8 cellular contexts compared by ENCODE assay signal in the genomic region with DNA sequence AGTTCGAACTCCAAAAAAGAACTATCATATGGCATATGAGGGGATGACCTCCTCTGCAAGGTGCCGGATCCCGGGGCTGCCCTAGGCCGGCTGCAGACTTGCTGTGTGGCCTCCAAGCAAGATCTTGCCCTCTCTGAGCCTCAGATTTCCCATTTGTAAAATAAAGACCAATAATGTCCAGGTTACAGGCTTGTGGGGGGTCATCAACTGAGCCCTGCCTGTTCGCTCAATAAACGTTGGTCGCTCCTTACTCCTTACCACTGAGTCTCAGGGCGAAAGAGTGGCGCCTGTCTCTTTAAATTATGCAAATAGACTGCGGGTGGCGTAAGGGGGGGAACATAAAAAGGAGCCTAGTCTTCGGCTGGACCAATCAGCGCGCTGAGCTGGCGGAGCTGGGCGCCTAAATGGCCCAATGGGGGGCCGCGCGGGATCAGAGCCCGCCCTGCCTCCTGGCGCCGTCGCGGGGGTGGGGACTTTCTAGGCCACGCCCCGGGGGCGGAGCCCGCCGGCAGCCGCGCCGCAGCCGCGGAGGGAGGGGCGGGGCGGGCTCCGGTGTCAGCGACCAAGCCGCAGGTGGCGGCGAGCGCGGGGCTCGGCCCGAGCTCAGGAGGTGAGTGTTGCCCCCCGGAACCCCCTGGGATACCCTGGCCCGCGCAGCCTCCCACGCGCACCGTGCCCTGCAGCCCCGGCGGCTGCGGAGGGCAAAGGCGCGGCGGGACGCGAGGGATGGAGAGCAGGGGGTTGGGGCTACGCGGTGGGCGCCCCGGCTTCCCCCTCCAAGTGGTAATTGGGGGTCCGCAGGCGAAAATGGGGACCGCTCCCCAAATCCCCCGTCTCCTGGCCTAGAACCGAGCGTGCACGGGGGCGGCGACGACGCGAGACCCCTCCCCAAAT. TPM values are rescaled to one million over a fixed set of nuclear protein-coding genes. Genes with fewer than 3 reads are reported as not detected.
A peak's percentile ranks its signal among the peaks of the same experiment; 100 is the strongest.
DNase-seq lines count a peak whose midpoint lies in the region; ATAC-seq and TF ChIP-seq lines count a peak whose summit lies in the region.

No MANE protein-coding gene starts in this region.

- no peak overlapping the region for H3K9ac ChIP-seq in HUES6 (ENCODE audit: low read length)
- peak overlapping the region; percentile 80 for H3K9ac ChIP-seq in NT2/D1 (ENCODE audit: insufficient read length, low read depth)

- no peaks in the 10 kb centered on the region for H3K4me1 Mint-ChIP-seq in endothelial cell (ENCODE audit: unreplicated experiment)

- no peak for TF ChIP-seq CTCF in endothelial cell (IDR thresholded peaks at IDR 0.05; ENCODE audit: unreplicated experiment)

- WGBS in mesodermal cell (ENCODE audit: insufficient coverage in 2 of 2), 2 experiments: 9% methylated on average over 53 to 61 of the region's 75 CpGs

- peak overlapping the region; percentile 73 for H3K4me3 ChIP-seq in HUES6 (ENCODE audit: low read depth, low read length)
- peak overlapping the region; percentile 69 for H3K4me3 ChIP-seq in NT2/D1 (ENCODE audit: insufficient read length, low read depth)
- H3K4me3 ChIP-seq in mesodermal cell (ENCODE audit: extremely low read depth, insufficient read depth, low read length, poor library complexity, severe bottlenecking): peak overlapping the region; percentile 47

- no peaks in the 10 kb centered on the region for H3K9me3 ChIP-seq in HUES6 (ENCODE audit: control insufficient read depth, insufficient read depth, low read depth, low read length)
- no peaks in the 10 kb centered on the region for H3K9me3 ChIP-seq in NT2/D1 (ENCODE audit: insufficient read depth, low read length)
- no peaks in the 10 kb centered on the region for H3K9me3 ChIP-seq in mesodermal cell (ENCODE audit: control insufficient read depth, low read length)

- peaks cover 3% of the 10 kb centered on the region for H3K36me3 Mint-ChIP-seq in endothelial cell (ENCODE audit: low read depth, unreplicated experiment)

- DNase-seq in COR-L47 (lab: John Stamatoyannopoulos, UW) (peak; percentile 94), NT2/D1 (ENCODE audit: low read depth, low spot score) (peak; percentile 94), endothelial cell (ENCODE audit: low spot score) (peak; percentile 91)
- DNase-seq in activated CD8-positive, alpha-beta memory T cell treated with anti-CD3 and anti-CD28 coated beads, Interleukin-2, amount 50 U/mL, for 24 hours (ENCODE audit: extremely low read depth): peak; percentile 84
- DNase-seq in stimulated activated CD8-positive, alpha-beta memory T cell treated with anti-CD3 and anti-CD28 coated beads, Interleukin-15, amount 100 ng/mL, for 24 hours (ENCODE audit: low read depth): peak; percentile 90

- H3K36me3 ChIP-seq in HUES6 (ENCODE audit: control insufficient read depth, insufficient read depth, low read length) (no peaks in the 10 kb centered on the region), NT2/D1 (ENCODE audit: insufficient read depth, insufficient read length, low read length) (no peaks in the 10 kb centered on the region), mesodermal cell (ENCODE audit: control insufficient read depth, insufficient read depth, low read length) (no peaks in the 10 kb centered on the region)

- H3K27me3 ChIP-seq in HUES6 (ENCODE audit: control insufficient read depth, insufficient read depth, low read length) (no peaks in the 10 kb centered on the region), NT2/D1 (ENCODE audit: insufficient read depth, insufficient read length) (peaks cover 5% of the 10 kb centered on the region)

- H3K4me1 ChIP-seq in HUES6 (ENCODE audit: control insufficient read depth, insufficient read depth, low read length): peaks cover 4% of the 10 kb centered on the region; the same call in 1 of the 2 replicates
- no peaks in the 10 kb centered on the region for H3K4me1 ChIP-seq in NT2/D1 (ENCODE audit: insufficient read depth, insufficient read length)
- peaks cover 2% of the 10 kb centered on the region for H3K4me1 ChIP-seq in mesodermal cell (ENCODE audit: control insufficient read depth, insufficient read depth, low read length, poor library complexity, severe bottlenecking)

- peaks cover 9% of the 10 kb centered on the region for H3K27me3 Mint-ChIP-seq in endothelial cell (ENCODE audit: unreplicated experiment)

- H3K27ac ChIP-seq in HUES6 (ENCODE audit: low read depth, low read length) (no peak overlapping the region), mesodermal cell (ENCODE audit: low read depth, low read length, severe bottlenecking) (no peak overlapping the region)

- H3K27ac Mint-ChIP-seq in endothelial cell (ENCODE audit: unreplicated experiment): no peak overlapping the region

- peak; percentile 47 for ATAC-seq in GM21390 (IDR thresholded peaks at IDR 0.05; ENCODE audit: unreplicated experiment)

- no peak overlapping the region for H3K4me3 Mint-ChIP-seq in endothelial cell (ENCODE audit: unreplicated experiment)

- H3K9me3 Mint-ChIP-seq in endothelial cell (ENCODE audit: unreplicated experiment): no peaks in the 10 kb centered on the region

RNA-seq across cellular contexts. Expression of a gene that starts 3.8 kb away (rescaled TPM):
- 2.7 TPM for total RNA-seq in endothelial cell (ENCODE audit: unreplicated experiment)
- 9.0 TPM for polyA plus RNA-seq in mesodermal cell (2013, experiment 1 of 2)
- 6.3 TPM for polyA plus RNA-seq in mesodermal cell (2013, experiment 2 of 2)

RNA-seq across cellular contexts. Expression of a gene that starts 28.2 kb away (rescaled TPM):
- 173 TPM for total RNA-seq in endothelial cell (ENCODE audit: unreplicated experiment)
- polyA plus RNA-seq in mesodermal cell (2013, experiment 1 of 2): 49.2 TPM
- polyA plus RNA-seq in mesodermal cell (2013, experiment 2 of 2): 42.9 TPM

RNA-seq across cellular contexts. Expression of a gene that starts 47.5 kb away (rescaled TPM):
- total RNA-seq in endothelial cell (ENCODE audit: unreplicated experiment): 0.77 TPM
- 0.26 TPM for polyA plus RNA-seq in mesodermal cell (2013, experiment 1 of 2)
- polyA plus RNA-seq in mesodermal cell (2013, experiment 2 of 2): not detected

RNA-seq across cellular contexts. Expression of a gene that starts 59.3 kb away (rescaled TPM):
- 1.2 TPM for total RNA-seq in endothelial cell (ENCODE audit: unreplicated experiment)
- 3.5 TPM for polyA plus RNA-seq in mesodermal cell (2013, experiment 1 of 2)
- polyA plus RNA-seq in mesodermal cell (2013, experiment 2 of 2): 2.2 TPM
